In genomic region chr7:138882249-138882648, GRCh38 we compare ENCODE assay signal across 1 cellular context.
TF ChIP-seq lines count a peak whose summit lies in the region.

No MANE protein-coding gene starts in this region.

TF ChIP-seq in GM12878, 131 proteins besides CTCF, POLR2A, EP300 and RAD21 (continued from another document):
- TF ChIP-seq ZNF592 (IDR thresholded peaks at IDR 0.05), result no peak
- TF ChIP-seq TARDBP (IDR thresholded peaks at IDR 0.05; ENCODE audit: borderline replicate concordance), result no peak
- no peak for TF ChIP-seq HSF1 (IDR thresholded peaks at IDR 0.05; ENCODE audit: low read depth, low read length)
- TF ChIP-seq SUPT20H (IDR thresholded peaks at IDR 0.05; ENCODE audit: borderline replicate concordance, control insufficient read depth, low read depth, low read length), result no peak
- no peak for TF ChIP-seq STAT1 (conservative IDR thresholded peaks at IDR 0.05)
- no peak for TF ChIP-seq USF2 (IDR thresholded peaks at IDR 0.05; ENCODE audit: borderline replicate concordance, low read depth, low read length)
TF ChIP-seq in GM12878: peak in this region for 0.
